ENCODE assay signal across 8 cellular contexts in genomic region chr2:85753035-85753524, GRCh38. TPM values are rescaled to one million over a fixed set of nuclear protein-coding genes. Genes with fewer than 3 reads are reported as not detected.
DNase-seq lines count a peak whose midpoint lies in the region; TF ChIP-seq lines count a peak whose summit lies in the region.

No MANE protein-coding gene starts in this region.

- H3K18ac ChIP-seq in neuronal stem cell (ENCODE audit: low read length): peak overlapping the region; percentile 97

- POLR2A ChIA-PET in AG04449 (lab: Yijun Ruan, JAX): interaction anchor here (0.6 to 2.1 kb wide), 4 partner anchors 8 to 19 kb away, joined by 3 to 12 read pairs (median 6); no protein-coding TSS in a partner anchor

- 4% methylated on average over 29 of the region's 29 CpGs for WGBS in HUES64
- no CpG with 5 or more reads among the region's 29 CpGs for WGBS in neuronal stem cell (ENCODE audit: extremely low coverage in 2 of 2, insufficient read length in 2 of 2, insufficient replicate concordance in 1 of 2), 2 donors

- no peak for DNase-seq in AG04449 (ENCODE audit: low read depth, low spot score)
- no peak for DNase-seq in epithelial cell of proximal tubule (ENCODE audit: low read depth)
- no peak for DNase-seq in neuronal stem cell (ENCODE audit: low spot score)
- DNase-seq in NCI-H1436 treated with DMSO at 0.1 percent for 48 hours (lab: John Stamatoyannopoulos, UW): no peak
- no peak for DNase-seq in NCI-H2107 treated with DMSO at 0.1 percent for 48 hours (lab: John Stamatoyannopoulos, UW; ENCODE audit: unreplicated experiment)
- no peak for DNase-seq in HPDE6-E6E7 (ENCODE audit: extremely low spot score)
- DNase-seq in occipital lobe (lab: John Stamatoyannopoulos, UW): no peak

- H3K4ac ChIP-seq in neuronal stem cell (ENCODE audit: low read length): no peak overlapping the region

- peaks cover 74% of the 10 kb centered on the region for H3K27me3 ChIP-seq in HUES64 (ENCODE audit: insufficient read depth, low read length)
- peaks cover 0 to 64% (median 3%) of the 10 kb centered on the region in 3 experiments for H3K27me3 ChIP-seq in neuronal stem cell (ENCODE audit: control insufficient read depth in 3 of 3, insufficient read depth in 3 of 3, low read depth in 1 of 3, low read length in 3 of 3)

- no peak overlapping the region for H3K14ac ChIP-seq in neuronal stem cell (ENCODE audit: low read length)

- H3K4me1 ChIP-seq in HUES64 (ENCODE audit: insufficient read depth, low read length) (0 out of 2 replicates have a peak, but pooled peaks cover 5% of the 10 kb centered on the region), neuronal stem cell (ENCODE audit: control insufficient read depth in 2 of 2, insufficient read depth in 1 of 2, low read depth in 1 of 2, low read length in 2 of 2) (peaks cover 15 to 26% of the 10 kb centered on the region in 2 donors)

- no peak overlapping the region for H3K27ac ChIP-seq in HUES64 (ENCODE audit: low read depth, low read length)
- no peak overlapping the region for H3K27ac ChIP-seq in neuronal stem cell (replicated peaks; ENCODE audit: low read length)

- H3K4me3 ChIP-seq in AG04449 (ENCODE audit: low read depth, low read length) (peak overlapping the region; percentile 82), HUES64 (ENCODE audit: low read length) (peak overlapping the region; percentile 73), epithelial cell of proximal tubule (ENCODE audit: low read depth, low read length) (peak overlapping the region; percentile 51), neuronal stem cell (ENCODE audit: low read length in 2 of 2) (peak overlapping the region; percentile 61 to 75)

- H3K9me3 ChIP-seq in HUES64 (ENCODE audit: insufficient read depth, low read depth, low read length) (no peaks in the 10 kb centered on the region), neuronal stem cell (replicated peaks in 1 of 2; ENCODE audit: control insufficient read depth in 2 of 2, insufficient read depth in 1 of 2, low read depth in 1 of 2, low read length in 2 of 2) (no peaks in the 10 kb centered on the region)

- peak overlapping the region; percentile 87 for H2BK15ac ChIP-seq in neuronal stem cell (ENCODE audit: low read length)

- TF ChIP-seq CTCF in AG04449 (IDR thresholded peaks at IDR 0.05; ENCODE audit: insufficient read depth, low read length, missing control alignments) (no peak), epithelial cell of proximal tubule (conservative IDR thresholded peaks at IDR 0.05; ENCODE audit: low read depth, low read length) (no peak)

- H2BK12ac ChIP-seq in neuronal stem cell (ENCODE audit: low read length): peak overlapping the region; percentile 63

- H3K79me1 ChIP-seq in neuronal stem cell (ENCODE audit: low read depth, low read length): no peaks in the 10 kb centered on the region

- no peak overlapping the region for H4K8ac ChIP-seq in neuronal stem cell (ENCODE audit: low read depth, low read length)

- peak overlapping the region; percentile 24 for H2AK5ac ChIP-seq in neuronal stem cell (ENCODE audit: low read depth, low read length)

- peak overlapping the region; percentile 44 for H2BK120ac ChIP-seq in neuronal stem cell (ENCODE audit: low read depth, low read length)

- H2AFZ ChIP-seq in neuronal stem cell (ENCODE audit: low read length): peak overlapping the region; percentile 92

- H3K36me3 ChIP-seq in HUES64 (ENCODE audit: insufficient read depth, low read length) (no peaks in the 10 kb centered on the region), neuronal stem cell (replicated peaks in 1 of 2; ENCODE audit: control insufficient read depth in 2 of 2, insufficient read depth in 2 of 2, low read length in 2 of 2) (peaks cover 0 to 4% of the 10 kb centered on the region in 2 donors)

- no peak overlapping the region for H4K91ac ChIP-seq in neuronal stem cell (ENCODE audit: low read depth, low read length, poor library complexity)

- CTCF ChIA-PET in AG04449 (lab: Yijun Ruan, JAX): interaction anchor here (0.8 to 26.9 kb wide), 10 partner anchors 8 to 105 kb away, joined by 3 to 643 read pairs (median 10); no protein-coding TSS in a partner anchor

- H3K4me2 ChIP-seq in neuronal stem cell (ENCODE audit: insufficient read depth, low read length, poor library complexity, severe bottlenecking): peak overlapping the region; percentile 95

- H3K9ac ChIP-seq in HUES64 (ENCODE audit: low read depth, low read length) (peak overlapping the region; percentile 41; the same call in 1 of the 2 replicates), neuronal stem cell (ENCODE audit: low read depth, low read length, poor library complexity) (peak overlapping the region; percentile 22)

- H2BK5ac ChIP-seq in neuronal stem cell (ENCODE audit: low read length): no peak overlapping the region

- H3K23ac ChIP-seq in neuronal stem cell (ENCODE audit: low read depth, low read length, poor library complexity): no peak overlapping the region

RNA-seq across cellular contexts. Expression of gene ATOH8, which starts 0.7 kb away (rescaled TPM):
- 4.3 TPM for polyA plus RNA-seq in HUES64 (2013, experiment 1 of 2)
- 7.5 TPM for polyA plus RNA-seq in HUES64 (2013, experiment 2 of 2)
- total RNA-seq in epithelial cell of proximal tubule (0.52 and 0.94 TPM in 2 replicates), occipital lobe (3.0 TPM)
- 1.8 TPM for polyA plus RNA-seq in neuronal stem cell (2013, experiment 1 of 2)
- 1.6 TPM for polyA plus RNA-seq in neuronal stem cell (2013, experiment 2 of 2)

RNA-seq across cellular contexts. Expression of gene GNLY, which starts 58.9 kb away (rescaled TPM):
- not detected for polyA plus RNA-seq in HUES64 (2013, experiment 1 of 2)
- polyA plus RNA-seq in HUES64 (2013, experiment 2 of 2): not detected
- total RNA-seq in epithelial cell of proximal tubule (not detected in 2 replicates), occipital lobe (not detected)
- 0.24 TPM for polyA plus RNA-seq in neuronal stem cell (2013, experiment 1 of 2)
- polyA plus RNA-seq in neuronal stem cell (2013, experiment 2 of 2): 0.06 TPM
